2 cellular contexts compared by ENCODE assay signal in genomic region chr11:27303903-27304302, GRCh38.
TF ChIP-seq lines count a peak whose summit lies in the region.

No MANE protein-coding gene starts in this region.

TF ChIP-seq in H1, 55 proteins besides CTCF, POLR2A, EP300 and RAD21:
- no peak for TF ChIP-seq SRF (IDR thresholded peaks at IDR 0.05; ENCODE audit: low read depth, low read length)
- 0 out of 2 replicates have a peak, but pooled peaks have one; percentile 1 for TF ChIP-seq MAFK (IDR thresholded peaks at IDR 0.05; ENCODE audit: low read depth, low read length)

TF ChIP-seq in HepG2, 621 proteins besides CTCF, POLR2A, EP300 and RAD21 (continues in another document):
- no peak for TF ChIP-seq BORCS8-MEF2B (CRISPR knock-in tag; IDR thresholded peaks at IDR 0.05)
- TF ChIP-seq SAFB2 (CRISPR knock-in tag; IDR thresholded peaks at IDR 0.05; ENCODE audit: borderline replicate concordance, low read depth): no peak
- no peak for TF ChIP-seq PRDM15 (CRISPR knock-in tag; IDR thresholded peaks at IDR 0.05)
- peak; percentile 80 for TF ChIP-seq SOX5 (CRISPR knock-in tag; IDR thresholded peaks at IDR 0.05; ENCODE audit: borderline replicate concordance)
- TF ChIP-seq ZNF607 (CRISPR knock-in tag; IDR thresholded peaks at IDR 0.05; ENCODE audit: borderline replicate concordance): no peak
- TF ChIP-seq ZNF83 (CRISPR knock-in tag; IDR thresholded peaks at IDR 0.05; ENCODE audit: borderline replicate concordance): no peak
- TF ChIP-seq, protein P1, sequence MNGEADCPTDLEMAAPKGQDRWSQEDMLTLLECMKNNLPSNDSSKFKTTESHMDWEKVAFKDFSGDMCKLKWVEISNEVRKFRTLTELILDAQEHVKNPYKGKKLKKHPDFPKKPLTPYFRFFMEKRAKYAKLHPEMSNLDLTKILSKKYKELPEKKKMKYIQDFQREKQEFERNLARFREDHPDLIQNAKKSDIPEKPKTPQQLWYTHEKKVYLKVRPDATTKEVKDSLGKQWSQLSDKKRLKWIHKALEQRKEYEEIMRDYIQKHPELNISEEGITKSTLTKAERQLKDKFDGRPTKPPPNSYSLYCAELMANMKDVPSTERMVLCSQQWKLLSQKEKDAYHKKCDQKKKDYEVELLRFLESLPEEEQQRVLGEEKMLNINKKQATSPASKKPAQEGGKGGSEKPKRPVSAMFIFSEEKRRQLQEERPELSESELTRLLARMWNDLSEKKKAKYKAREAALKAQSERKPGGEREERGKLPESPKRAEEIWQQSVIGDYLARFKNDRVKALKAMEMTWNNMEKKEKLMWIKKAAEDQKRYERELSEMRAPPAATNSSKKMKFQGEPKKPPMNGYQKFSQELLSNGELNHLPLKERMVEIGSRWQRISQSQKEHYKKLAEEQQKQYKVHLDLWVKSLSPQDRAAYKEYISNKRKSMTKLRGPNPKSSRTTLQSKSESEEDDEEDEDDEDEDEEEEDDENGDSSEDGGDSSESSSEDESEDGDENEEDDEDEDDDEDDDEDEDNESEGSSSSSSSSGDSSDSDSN (CRISPR knock-in tag; IDR thresholded peaks at IDR 0.05): no peak
- no peak for TF ChIP-seq ZNF713 (CRISPR knock-in tag; IDR thresholded peaks at IDR 0.05)
- no peak for TF ChIP-seq ZNF501 (CRISPR knock-in tag; IDR thresholded peaks at IDR 0.05)
- no peak for TF ChIP-seq CERS6 (CRISPR knock-in tag; IDR thresholded peaks at IDR 0.05)
- TF ChIP-seq GATAD2A (CRISPR knock-in tag; IDR thresholded peaks at IDR 0.05): no peak
- TF ChIP-seq ZSCAN5A (CRISPR knock-in tag; IDR thresholded peaks at IDR 0.05; ENCODE audit: borderline replicate concordance): no peak
- 0 out of 2 replicates have a peak, but pooled peaks have one; percentile 22 for TF ChIP-seq RXRB (CRISPR knock-in tag; IDR thresholded peaks at IDR 0.05; ENCODE audit: borderline replicate concordance)
- TF ChIP-seq, protein P2, sequence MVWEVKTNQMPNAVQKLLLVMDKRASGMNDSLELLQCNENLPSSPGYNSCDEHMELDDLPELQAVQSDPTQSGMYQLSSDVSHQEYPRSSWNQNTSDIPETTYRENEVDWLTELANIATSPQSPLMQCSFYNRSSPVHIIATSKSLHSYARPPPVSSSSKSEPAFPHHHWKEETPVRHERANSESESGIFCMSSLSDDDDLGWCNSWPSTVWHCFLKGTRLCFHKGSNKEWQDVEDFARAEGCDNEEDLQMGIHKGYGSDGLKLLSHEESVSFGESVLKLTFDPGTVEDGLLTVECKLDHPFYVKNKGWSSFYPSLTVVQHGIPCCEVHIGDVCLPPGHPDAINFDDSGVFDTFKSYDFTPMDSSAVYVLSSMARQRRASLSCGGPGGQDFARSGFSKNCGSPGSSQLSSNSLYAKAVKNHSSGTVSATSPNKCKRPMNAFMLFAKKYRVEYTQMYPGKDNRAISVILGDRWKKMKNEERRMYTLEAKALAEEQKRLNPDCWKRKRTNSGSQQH (CRISPR knock-in tag; IDR thresholded peaks at IDR 0.05; ENCODE audit: low read depth): no peak
- TF ChIP-seq CAMTA2 (CRISPR knock-in tag; IDR thresholded peaks at IDR 0.05; ENCODE audit: borderline replicate concordance): no peak
- TF ChIP-seq ZNF101 (CRISPR knock-in tag; IDR thresholded peaks at IDR 0.05; ENCODE audit: borderline replicate concordance, low read depth): no peak
- TF ChIP-seq SMYD3 (CRISPR knock-in tag; IDR thresholded peaks at IDR 0.05): no peak
- TF ChIP-seq PAXIP1 (CRISPR knock-in tag; conservative IDR thresholded peaks at IDR 0.05): 0 out of 2 replicates have a peak, but pooled peaks have one; percentile 28
- no peak for TF ChIP-seq ZNF670 (CRISPR knock-in tag; IDR thresholded peaks at IDR 0.05; ENCODE audit: borderline replicate concordance)
- no peak for TF ChIP-seq HNRNPLL (IDR thresholded peaks at IDR 0.05; ENCODE audit: low read depth, low read length, poor library complexity, severe bottlenecking)
- no peak for TF ChIP-seq MBNL3 (CRISPR knock-in tag; conservative IDR thresholded peaks at IDR 0.05)
- no peak for TF ChIP-seq ZNF30 (CRISPR knock-in tag; IDR thresholded peaks at IDR 0.05)
- no peak for TF ChIP-seq ZNF577 (CRISPR knock-in tag; IDR thresholded peaks at IDR 0.05; ENCODE audit: borderline replicate concordance, low read depth)
- TF ChIP-seq TOE1 (CRISPR knock-in tag; IDR thresholded peaks at IDR 0.05): no peak
- no peak for TF ChIP-seq ZNF432 (CRISPR knock-in tag; IDR thresholded peaks at IDR 0.05; ENCODE audit: borderline replicate concordance)
- no peak for TF ChIP-seq ISL2 (CRISPR knock-in tag; IDR thresholded peaks at IDR 0.05)
- TF ChIP-seq ZNF609 (CRISPR knock-in tag; IDR thresholded peaks at IDR 0.05; ENCODE audit: borderline replicate concordance): no peak
- TF ChIP-seq ZNF251 (CRISPR knock-in tag; IDR thresholded peaks at IDR 0.05): no peak
- no peak for TF ChIP-seq NR2F1 (CRISPR knock-in tag; IDR thresholded peaks at IDR 0.05)
- TF ChIP-seq ZNF431 (CRISPR knock-in tag; IDR thresholded peaks at IDR 0.05; ENCODE audit: borderline replicate concordance, low read depth): no peak
- TF ChIP-seq MAZ (IDR thresholded peaks at IDR 0.05; ENCODE audit: borderline replicate concordance, low read depth, low read length): no peak
- TF ChIP-seq MAZ (CRISPR knock-in tag; IDR thresholded peaks at IDR 0.05; ENCODE audit: low read depth): no peak
- TF ChIP-seq, protein P3, sequence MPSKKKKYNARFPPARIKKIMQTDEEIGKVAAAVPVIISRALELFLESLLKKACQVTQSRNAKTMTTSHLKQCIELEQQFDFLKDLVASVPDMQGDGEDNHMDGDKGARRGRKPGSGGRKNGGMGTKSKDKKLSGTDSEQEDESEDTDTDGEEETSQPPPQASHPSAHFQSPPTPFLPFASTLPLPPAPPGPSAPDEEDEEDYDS (CRISPR knock-in tag; IDR thresholded peaks at IDR 0.05): no peak
- TF ChIP-seq, protein P4, sequence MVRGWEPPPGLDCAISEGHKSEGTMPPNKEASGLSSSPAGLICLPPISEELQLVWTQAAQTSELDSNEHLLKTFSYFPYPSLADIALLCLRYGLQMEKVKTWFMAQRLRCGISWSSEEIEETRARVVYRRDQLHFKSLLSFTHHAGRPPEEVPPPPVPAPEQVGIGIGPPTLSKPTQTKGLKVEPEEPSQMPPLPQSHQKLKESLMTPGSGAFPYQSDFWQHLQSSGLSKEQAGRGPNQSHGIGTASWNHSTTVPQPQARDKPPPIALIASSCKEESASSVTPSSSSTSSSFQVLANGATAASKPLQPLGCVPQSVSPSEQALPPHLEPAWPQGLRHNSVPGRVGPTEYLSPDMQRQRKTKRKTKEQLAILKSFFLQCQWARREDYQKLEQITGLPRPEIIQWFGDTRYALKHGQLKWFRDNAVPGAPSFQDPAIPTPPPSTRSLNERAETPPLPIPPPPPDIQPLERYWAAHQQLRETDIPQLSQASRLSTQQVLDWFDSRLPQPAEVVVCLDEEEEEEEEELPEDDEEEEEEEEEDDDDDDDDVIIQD (CRISPR knock-in tag; IDR thresholded peaks at IDR 0.05; ENCODE audit: low read depth): peak; percentile 70; the same call in 1 of the 2 replicates
- TF ChIP-seq CBX5 (CRISPR knock-in tag; IDR thresholded peaks at IDR 0.05; ENCODE audit: borderline replicate concordance): no peak
- no peak for TF ChIP-seq PRMT3 (CRISPR knock-in tag; IDR thresholded peaks at IDR 0.05; ENCODE audit: borderline replicate concordance, low read depth)
- TF ChIP-seq ZBTB21 (CRISPR knock-in tag; IDR thresholded peaks at IDR 0.05): no peak
- no peak for TF ChIP-seq NR1H2 (CRISPR knock-in tag; IDR thresholded peaks at IDR 0.05; ENCODE audit: borderline replicate concordance, low read depth)
